Comparison of ENCODE assay signal across 11 cellular contexts in the genomic region with DNA sequence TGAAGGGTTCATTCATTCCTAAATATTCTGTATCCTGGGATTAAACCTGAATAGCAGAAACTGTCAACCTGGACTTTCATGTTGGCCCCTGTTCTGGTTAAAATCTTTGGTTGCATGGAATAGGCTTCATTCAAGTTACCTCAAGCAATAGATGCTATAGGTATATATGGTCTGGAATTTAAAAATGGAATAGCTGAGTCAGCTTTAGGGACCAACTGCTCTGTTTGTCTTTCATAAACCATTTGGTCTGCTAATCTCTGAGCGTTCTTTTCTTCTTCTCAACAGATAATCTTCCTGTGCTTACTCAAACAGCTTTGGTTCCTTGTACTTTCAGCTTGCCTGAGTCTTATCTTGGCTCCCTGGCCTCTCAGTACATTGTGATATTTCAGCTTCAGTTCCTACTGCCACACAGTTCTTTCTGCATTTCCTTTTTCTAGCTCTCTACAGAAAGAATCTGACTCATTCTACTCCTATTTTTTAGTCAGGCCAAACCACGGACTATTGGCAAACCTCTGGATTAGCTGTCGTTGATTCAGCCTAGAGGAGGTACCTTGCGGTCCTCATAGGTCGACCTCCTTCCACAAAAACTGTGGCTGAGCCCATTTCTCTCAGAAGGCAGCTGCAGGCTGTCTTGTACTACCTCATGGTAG. TPM values are rescaled to one million over a fixed set of nuclear protein-coding genes. Genes with fewer than 3 reads are reported as not detected.
DNase-seq lines count a peak whose midpoint lies in the region; ATAC-seq and TF ChIP-seq lines count a peak whose summit lies in the region.
"Had no signal": no experiment of that assay in that cellular context is flagged by ENCODE, and none has a peak within 500 bp of the region (broad histone marks: within the 10 kb centered on the region; RNA-seq: fewer than 3 reads in every experiment).

No MANE protein-coding gene starts in this region.

- H3K27ac ChIP-seq in ACC112 (ENCODE audit: low read depth, low read length): peak overlapping the region; percentile 52
- H3K27ac ChIP-seq in hepatocyte: no peak overlapping the region
- H3K27ac ChIP-seq: C4-2B, parathyroid adenoma had no signal

- H3K27me3 ChIP-seq in ACC112 (ENCODE audit: insufficient read depth, low read length): no peaks in the 10 kb centered on the region
- H3K27me3 ChIP-seq in hepatocyte: no peaks in the 10 kb centered on the region

- WGBS in hepatocyte (ENCODE audit: low lambda C conversion rate, missing lambda C conversion rate): 51% methylated on average over 5 of the region's 5 CpGs

- H3K4me3 ChIP-seq in ACC112 (ENCODE audit: low read depth, low read length) (no peak overlapping the region), astrocyte of the cerebellum (ENCODE audit: low read depth, low read length) (no peak overlapping the region), hepatocyte (no peak overlapping the region)

- H3K4me3 Mint-ChIP-seq in CD14-positive monocyte: peak overlapping the region in 1 of 2 donors; percentile 22
- H3K4me3 Mint-ChIP-seq: stimulated activated naive CD8-positive, alpha-beta T cell treated with anti-CD3 and anti-CD28 coated beads, Interleukin-15, Interleukin-2, amounts not matched to agents 100 ng/mL and 50 ng/mL, for 24 hours had no signal

- ATAC-seq in GM21619 (IDR thresholded peaks at IDR 0.05; ENCODE audit: unreplicated experiment) (no peak), HG03039 (IDR thresholded peaks at IDR 0.05; ENCODE audit: unreplicated experiment) (no peak)

- no peaks in the 10 kb centered on the region for H3K9me3 Mint-ChIP-seq in CD14-positive monocyte
- H3K9me3 Mint-ChIP-seq: stimulated activated naive CD8-positive, alpha-beta T cell treated with anti-CD3 and anti-CD28 coated beads, Interleukin-15, Interleukin-2, amounts not matched to agents 100 ng/mL and 50 ng/mL, for 24 hours had no signal

- DNase-seq in LHCN-M2 (ENCODE audit: low read depth) (peak; percentile 86), astrocyte of the cerebellum (ENCODE audit: low read depth) (peak; percentile 99), hepatocyte (ENCODE audit: low spot score) (peak; percentile 38), GM13976 (ENCODE audit: low spot score) (no peak), CD14-positive monocyte (ENCODE audit: low spot score) (no peak)

- H3K36me3 ChIP-seq in ACC112 (ENCODE audit: insufficient read depth, low read length): no peaks in the 10 kb centered on the region
- no peaks in the 10 kb centered on the region for H3K36me3 ChIP-seq in hepatocyte (replicated peaks; ENCODE audit: insufficient read depth, low read depth)

- intact Hi-C loops in CD14-positive monocyte (cut with micrococcal nuclease): no loop called here

- no peaks in the 10 kb centered on the region for H4K20me1 ChIP-seq in hepatocyte (ENCODE audit: insufficient read depth, poor library complexity, severe bottlenecking)

- H2AFZ ChIP-seq in ACC112 (ENCODE audit: low read length, unreplicated experiment) (no peak overlapping the region), hepatocyte (no peak overlapping the region)
- H2AFZ ChIP-seq: parathyroid adenoma had no signal

- H3K4me1 ChIP-seq in ACC112 (ENCODE audit: control insufficient read depth, insufficient read depth, low read length, unreplicated experiment): peaks cover 8% of the 10 kb centered on the region
- no peaks in the 10 kb centered on the region for H3K4me1 ChIP-seq in hepatocyte (ENCODE audit: insufficient read depth)
- H3K4me1 ChIP-seq: parathyroid adenoma had no signal

- no peaks in the 10 kb centered on the region for H3K79me2 ChIP-seq in ACC112 (ENCODE audit: control insufficient read depth, insufficient read depth, low read length, unreplicated experiment)
- H3K79me2 ChIP-seq in hepatocyte: no peaks in the 10 kb centered on the region
- H3K79me2 ChIP-seq: parathyroid adenoma had no signal

- H3K27me3 Mint-ChIP-seq in CD14-positive monocyte (ENCODE audit: low read depth in 3 of 3): no peaks in the 10 kb centered on the region
- H3K27me3 Mint-ChIP-seq: stimulated activated naive CD8-positive, alpha-beta T cell treated with anti-CD3 and anti-CD28 coated beads, Interleukin-15, Interleukin-2, amounts not matched to agents 100 ng/mL and 50 ng/mL, for 24 hours had no signal

- H3K9me2 ChIP-seq in hepatocyte (replicated peaks; ENCODE audit: insufficient read depth): no peaks in the 10 kb centered on the region

- peak overlapping the region in 1 of 7 donors; percentile 10 for H3K27ac Mint-ChIP-seq in CD14-positive monocyte
- H3K27ac Mint-ChIP-seq: stimulated activated naive CD8-positive, alpha-beta T cell treated with anti-CD3 and anti-CD28 coated beads, Interleukin-15, Interleukin-2, amounts not matched to agents 100 ng/mL and 50 ng/mL, for 24 hours had no signal

- TF ChIP-seq CTCF in astrocyte of the cerebellum (IDR thresholded peaks at IDR 0.05; ENCODE audit: low read depth, low read length, missing control alignments): no peak
- TF ChIP-seq CTCF in hepatocyte (IDR thresholded peaks at IDR 0.05; ENCODE audit: poor library complexity): no peak
- no peak for TF ChIP-seq CTCF in GM13976 (IDR thresholded peaks at IDR 0.05; ENCODE audit: borderline replicate concordance, control extremely low read depth, extremely low read depth, insufficient read depth, missing control alignments)
- TF ChIP-seq CTCF in CD14-positive monocyte (IDR thresholded peaks at IDR 0.05): no peak

- in situ Hi-C loops in astrocyte of the cerebellum (cut with HindIII; ENCODE audit: low sequenced_read_pairs): no loop called here
- in situ Hi-C loops in GM13976 (cut with MboI; ENCODE audit: low sequenced_read_pairs, unreplicated experiment): no loop called here

- H3K9me3 ChIP-seq in hepatocyte (ENCODE audit: low read depth): no peaks in the 10 kb centered on the region

- peak overlapping the region; percentile 42 for H3K4me2 ChIP-seq in hepatocyte

- H3K36me3 Mint-ChIP-seq in CD14-positive monocyte: no peaks in the 10 kb centered on the region

- H3K4me1 Mint-ChIP-seq in CD14-positive monocyte: peaks cover 6% of the 10 kb centered on the region

RNA-seq across cellular contexts. Expression of a gene that starts 35.9 kb away (rescaled TPM):
- total RNA-seq in LHCN-M2 (2014; rRNA removed) (0.06 TPM in 1 of 2 replicates, not detected in the other), hepatocyte (16.9 and 20.7 TPM in 2 replicates)
- 0.11 TPM for polyA plus RNA-seq in LHCN-M2 (2012)
- polyA plus RNA-seq in hepatocyte (9.9 and 10.6 TPM in 2 replicates), CD14-positive monocyte (not detected)

Comparison
In these comparisons a context has a peak if more than half of its experiments do, and no peak if none do; other contexts are left out.
1. DNase-seq: peak in LHCN-M2 (single experiment), astrocyte of the cerebellum (single experiment) and hepatocyte (single experiment); none in GM13976 (single experiment) and CD14-positive monocyte (single experiment).
2. RNA of a gene that starts 35.9 kb away (total RNA-seq): 16.9 to 20.7 TPM in hepatocyte; 0.06 TPM in LHCN-M2; every median in the first group is over 10 times any median in the second.